Comparison of ENCODE assay signal across 11 cellular contexts in genomic region chr4:56469489-56470210, GRCh38. TPM values are rescaled to one million over a fixed set of nuclear protein-coding genes. Genes with fewer than 3 reads are reported as not detected.
DNase-seq lines count a peak whose midpoint lies in the region; ATAC-seq and TF ChIP-seq lines count a peak whose summit lies in the region.
"Had no signal": no experiment of that assay in that cellular context is flagged by ENCODE, and none has a peak within 500 bp of the region (broad histone marks: within the 10 kb centered on the region; RNA-seq: fewer than 3 reads in every experiment).

No MANE protein-coding gene starts in this region.

- intact Hi-C loops in activated CD4-positive, alpha-beta T cell treated with anti-CD3 and anti-CD28 coated beads for 36 hours (cut with DNase I, micrococcal nuclease): loop anchor here in 1 of 2 experiments (2.0 to 5.0 kb wide), 2 partner anchors 185 to 368 kb away; no protein-coding TSS in a partner anchor

- POLR2A ChIA-PET in activated CD4-positive, alpha-beta T cell treated with anti-CD3 and anti-CD28 coated beads for 36 hours (lab: Charles Lee): interaction anchor here (0.7 kb wide), 1 partner anchor 61 kb away, joined by 3 read pairs; no protein-coding TSS in a partner anchor

- H3K27ac Mint-ChIP-seq in activated CD4-positive, alpha-beta T cell treated with anti-CD3 and anti-CD28 coated beads for 36 hours: peak overlapping the region; percentile 63
- H3K27ac Mint-ChIP-seq in osteocyte (ENCODE audit: unreplicated experiment): peak overlapping the region; percentile 60

- H3K27me3 Mint-ChIP-seq in activated CD4-positive, alpha-beta T cell treated with anti-CD3 and anti-CD28 coated beads for 36 hours: no peaks in the 10 kb centered on the region
- no peaks in the 10 kb centered on the region for H3K27me3 Mint-ChIP-seq in osteocyte (ENCODE audit: unreplicated experiment)

- CTCF ChIA-PET in activated CD4-positive, alpha-beta T cell treated with anti-CD3 and anti-CD28 coated beads for 36 hours (lab: Charles Lee): interaction anchor here (1.1 to 1.2 kb wide), 2 partner anchors 12 to 17 kb away, joined by 3 to 4 read pairs; no protein-coding TSS in a partner anchor

- peak overlapping the region; percentile 100 for H3K4me3 Mint-ChIP-seq in activated CD4-positive, alpha-beta T cell treated with anti-CD3 and anti-CD28 coated beads for 36 hours
- H3K4me3 Mint-ChIP-seq in osteocyte (ENCODE audit: unreplicated experiment): peak overlapping the region; percentile 93

- no peak for TF ChIP-seq CTCF in osteocyte (IDR thresholded peaks at IDR 0.05)

- no peaks in the 10 kb centered on the region for H3K9me3 Mint-ChIP-seq in activated CD4-positive, alpha-beta T cell treated with anti-CD3 and anti-CD28 coated beads for 36 hours (ENCODE audit: low read depth)
- no peaks in the 10 kb centered on the region for H3K9me3 Mint-ChIP-seq in osteocyte (ENCODE audit: unreplicated experiment)

- H3K36me3 Mint-ChIP-seq in activated CD4-positive, alpha-beta T cell treated with anti-CD3 and anti-CD28 coated beads for 36 hours (ENCODE audit: low read depth): peaks cover 57% of the 10 kb centered on the region
- peaks cover 32% of the 10 kb centered on the region for H3K36me3 Mint-ChIP-seq in osteocyte (ENCODE audit: unreplicated experiment)

- no peak for ATAC-seq in activated CD4-positive, alpha-beta T cell treated with anti-CD3 and anti-CD28 coated beads for 36 hours

- H3K4me1 Mint-ChIP-seq in activated CD4-positive, alpha-beta T cell treated with anti-CD3 and anti-CD28 coated beads for 36 hours: peaks cover 35% of the 10 kb centered on the region
- H3K4me1 Mint-ChIP-seq in osteocyte (ENCODE audit: unreplicated experiment): peaks cover 41% of the 10 kb centered on the region

- no peak for DNase-seq in activated CD4-positive, alpha-beta T cell treated with anti-CD3 and anti-CD28 coated beads for 36 hours
- DNase-seq in activated CD4-positive, alpha-beta T cell treated with anti-CD3 and anti-CD28 coated beads, Interleukin-2, amount 50 U/mL, for 4 hours: no peak
- peak; percentile 50 for DNase-seq in NOMO-1 treated with DMSO at 0.1 percent for 48 hours (lab: John Stamatoyannopoulos, UW; ENCODE audit: unreplicated experiment)
- DNase-seq in dermis blood vessel endothelial cell: peak; percentile 57
- DNase-seq in osteocyte (ENCODE audit: extremely low spot score, unreplicated experiment): no peak
- no peak for DNase-seq in NCI-H1048 (lab: John Stamatoyannopoulos, UW)
- DNase-seq in COR-L47 (lab: John Stamatoyannopoulos, UW): no peak
- DNase-seq in NCI-H2196 (lab: John Stamatoyannopoulos, UW; ENCODE audit: unreplicated experiment): no peak
- DNase-seq: esophagus squamous epithelium, OCI-M1 had no signal

RNA-seq across cellular contexts. Expression of gene SRP72, which starts 2.2 kb away (rescaled TPM):
- total RNA-seq in activated CD4-positive, alpha-beta T cell treated with anti-CD3 and anti-CD28 coated beads for 36 hours: 100 to 1,000 TPM; 181 to 204 TPM
- total RNA-seq in dermis blood vessel endothelial cell (87.5 and 128 TPM in 2 replicates), osteocyte (116 and 124 TPM in 2 replicates)

RNA-seq across cellular contexts. Expression of gene PAICS, which starts 33.6 kb away (rescaled TPM):
- total RNA-seq in activated CD4-positive, alpha-beta T cell treated with anti-CD3 and anti-CD28 coated beads for 36 hours: 100 to 1,000 TPM; 369 to 437 TPM
- total RNA-seq in dermis blood vessel endothelial cell: 25.9 and 92.4 TPM in 2 replicates
- total RNA-seq in osteocyte: 62.9 and 65.3 TPM in 2 replicates

RNA-seq across cellular contexts. Expression of gene PPAT, which starts 34.2 kb away (rescaled TPM):
- 10 to 100 TPM; 36.8 to 48.2 TPM for total RNA-seq in activated CD4-positive, alpha-beta T cell treated with anti-CD3 and anti-CD28 coated beads for 36 hours
- total RNA-seq in dermis blood vessel endothelial cell: 16.8 and 18.3 TPM in 2 replicates
- 12.6 and 14.0 TPM in 2 replicates for total RNA-seq in osteocyte

RNA-seq across cellular contexts. Expression of gene ARL9, which starts 35.9 kb away (rescaled TPM):
- total RNA-seq in activated CD4-positive, alpha-beta T cell treated with anti-CD3 and anti-CD28 coated beads for 36 hours: under 1 TPM; 0.25 to 0.37 TPM
- total RNA-seq in dermis blood vessel endothelial cell (not detected in 2 replicates), osteocyte (1.3 and 1.4 TPM in 2 replicates)
- total RNA-seq: HT1080 had no signal

Comparison
In these comparisons a context has a peak if more than half of its experiments do, and no peak if none do; other contexts are left out.
1. DNase-seq: peak in NOMO-1 treated with DMSO at 0.1 percent for 48 hours (single experiment) and dermis blood vessel endothelial cell (single experiment); none in activated CD4-positive, alpha-beta T cell treated with anti-CD3 and anti-CD28 coated beads for 36 hours (single experiment), activated CD4-positive, alpha-beta T cell treated with anti-CD3 and anti-CD28 coated beads, Interleukin-2, amount 50 U/mL, for 4 hours (0 of 2), osteocyte (single experiment), NCI-H1048 (single experiment), COR-L47 (single experiment) and NCI-H2196 (single experiment).